23 cellular contexts compared by ENCODE assay signal in genomic region chr9:7901676-7902075, GRCh38.
"Had no signal": no experiment of that assay in that cellular context is flagged by ENCODE, and none has a peak within 500 bp of the region (broad histone marks: within the 10 kb centered on the region; RNA-seq: fewer than 3 reads in every experiment).

No MANE protein-coding gene starts in this region.

- ATAC-seq: activated naive CD8-positive, alpha-beta T cell treated with anti-CD3 and anti-CD28 coated beads, Interleukin-2, amount 50 U/mL, for 24 hours; activated T-cell treated with anti-CD3 and anti-CD28 coated beads, Interleukin-2, amount 50 U/mL, for 4 hours; heart left ventricle; natural killer cell treated with Interleukin-12 subunit alpha and Interleukin-12 subunit beta and Interleukin-15 and Interleukin-18, amount 100 ng/mL, for 72 hours; stimulated activated memory B cell treated with anti-CD40 and anti-IgM and Interleukin-4, amounts not matched to agents 10 μg/mL and 1 μg/mL and 100 μg/mL, for 72 hours had no signal

- H3K36me3 ChIP-seq: colonic mucosa, heart left ventricle, neutrophil, sigmoid colon, thoracic aorta, upper lobe of left lung had no signal

- H3K27me3 ChIP-seq: colonic mucosa, heart left ventricle, neutrophil, sigmoid colon, upper lobe of left lung had no signal

- H3K27ac ChIP-seq: colonic mucosa, epithelial cell of prostate, heart left ventricle, neutrophil, parathyroid adenoma, sigmoid colon, thoracic aorta, upper lobe of left lung, VCaP had no signal

- H3K9me3 ChIP-seq: colonic mucosa, heart left ventricle, neutrophil, sigmoid colon, thoracic aorta, upper lobe of left lung had no signal

- DNase-seq: activated CD4-positive, alpha-beta T cell treated with anti-CD3 and anti-CD28 coated beads, Interleukin-2, amount 50 U/mL, for 1 hour; activated CD4-positive, CD25-positive, alpha-beta regulatory T cell treated with anti-CD3 and anti-CD28 coated beads, Interleukin-2, amount 50 U/mL, for 72 hours; activated CD8-positive, alpha-beta memory T cell treated with anti-CD3 and anti-CD28 coated beads, Interleukin-2, amount 50 U/mL, for 4 hours; activated effector memory CD4-positive, alpha-beta T cell treated with Interleukin-2 at 50 U/mL for 16 hours; activated naive CD4-positive, alpha-beta T cell treated with anti-CD3 and anti-CD28 coated beads, Interleukin-2, amount 10 ng/mL, durations not matched to agents 7 days and 5 days; activated naive CD8-positive, alpha-beta T cell treated with anti-CD3 and anti-CD28 coated beads, Interleukin-2, amount 50 U/mL, for 24 hours; activated T-cell treated with anti-CD3 and anti-CD28 coated beads, Interleukin-2, amount 50 U/mL, for 4 hours; anterior cingulate cortex; central memory CD4-positive, alpha-beta T cell; colonic mucosa; endodermal cell; heart left ventricle; kidney glomerular epithelial cell; sigmoid colon; stimulated activated CD4-positive, alpha-beta T cell treated with anti-CD3 and anti-CD28 coated beads, Interleukin-4, amount 100 ng/mL, for 24 hours; upper lobe of left lung had no signal

- H3K4me1 ChIP-seq: colonic mucosa, heart left ventricle, parathyroid adenoma, sigmoid colon, upper lobe of left lung had no signal

- H3K4me3 ChIP-seq: colonic mucosa, heart left ventricle, sigmoid colon, thoracic aorta, upper lobe of left lung had no signal
